Comparison of ENCODE assay signal across 19 cellular contexts in genomic region chr6:85049282-85049681, GRCh38.
A peak's percentile ranks its signal among the peaks of the same experiment; 100 is the strongest.
DNase-seq lines count a peak whose midpoint lies in the region; ATAC-seq and TF ChIP-seq lines count a peak whose summit lies in the region.
"Had no signal": no experiment of that assay in that cellular context is flagged by ENCODE, and none has a peak within 500 bp of the region (broad histone marks: within the 10 kb centered on the region; RNA-seq: fewer than 3 reads in every experiment).

No MANE protein-coding gene starts in this region.

- dilution Hi-C loops in mammary epithelial cell (cut with HindIII; ENCODE audit: low sequenced_read_pairs), result no loop called here

- DNase-seq in MCF 10A (ENCODE audit: unreplicated experiment) (peak; percentile 52), mammary epithelial cell (no peak), dermis blood vessel endothelial cell (peak; percentile 80), fibroblast of the aortic adventitia (ENCODE audit: low read depth) (peak; percentile 27), H4 (ENCODE audit: low spot score) (no peak), NCI-H1105 (lab: John Stamatoyannopoulos, UW) (no peak), H7 (no peak)
- DNase-seq: Calu3; CD4-positive, CD25-positive, alpha-beta regulatory T cell; DMS 273 treated with DMSO at 0.1 percent for 48 hours; DMS79; EL; GOT3; HCEC 1CT; HFFc6 had no signal

- no peak overlapping the region for H3K4me2 ChIP-seq in mammary epithelial cell (ENCODE audit: insufficient read depth, low read depth, low read length)
- H3K4me2 ChIP-seq: BLaER1 treated with 17β-estradiol and CSF1 and Interleukin-3, amounts not matched to agents 10 nM and 100 nM had no signal

- POLR2A ChIA-PET in MCF 10A (lab: Yijun Ruan, JAX), result no interaction called here

- no peaks in the 10 kb centered on the region for H4K20me1 ChIP-seq in mammary epithelial cell (ENCODE audit: insufficient read depth, low read length)
- H4K20me1 ChIP-seq: BLaER1 treated with 17β-estradiol and CSF1 and Interleukin-3, amounts not matched to agents 10 nM and 100 nM had no signal

- 55% methylated on average over 2 of the region's 2 CpGs for WGBS in mammary epithelial cell (ENCODE audit: low coverage, missing lambda C conversion rate)

- intact Hi-C loops in MCF 10A (cut with micrococcal nuclease), result no loop called here
- intact Hi-C loops in mammary epithelial cell (cut with micrococcal nuclease), result no loop called here

- no peaks in the 10 kb centered on the region for H3K79me2 ChIP-seq in mammary epithelial cell (ENCODE audit: insufficient read depth, low read length)

- BruUV-seq in MCF 10A (replicated peaks; lab: Mats Ljungman, UMichigan) (no TSS peak), mammary epithelial cell (replicated peaks; lab: Mats Ljungman, UMichigan) (no TSS peak)

- no peaks in the 10 kb centered on the region for H3K9me3 ChIP-seq in mammary epithelial cell (replicated peaks; ENCODE audit: insufficient read depth, low read length)
- H3K9me3 ChIP-seq: BLaER1 treated with 17β-estradiol and CSF1 and Interleukin-3, amounts not matched to agents 10 nM and 100 nM had no signal

- in situ Hi-C loops in mammary epithelial cell (cut with MboI; ENCODE audit: low sequenced_read_pairs in 2 of 2), result no loop called here

- H3K36me3 Mint-ChIP-seq in MCF 10A (ENCODE audit: insufficient read depth, unreplicated experiment), result no peaks in the 10 kb centered on the region
- H3K36me3 Mint-ChIP-seq: CD4-positive, CD25-positive, alpha-beta regulatory T cell had no signal

- no peaks in the 10 kb centered on the region for H3K9me3 Mint-ChIP-seq in MCF 10A (ENCODE audit: unreplicated experiment)
- H3K9me3 Mint-ChIP-seq: HFFc6 had no signal

- peaks cover 17% of the 10 kb centered on the region for H3K4me1 Mint-ChIP-seq in MCF 10A (ENCODE audit: insufficient read depth, unreplicated experiment)
- H3K4me1 Mint-ChIP-seq: CD4-positive, CD25-positive, alpha-beta regulatory T cell had no signal

- no peaks in the 10 kb centered on the region for H3K27me3 ChIP-seq in mammary epithelial cell (ENCODE audit: insufficient read depth, low read length)
- H3K27me3 ChIP-seq in H7 (ENCODE audit: control insufficient read depth, insufficient read depth, low read length), result no peaks in the 10 kb centered on the region
- H3K27me3 ChIP-seq: BLaER1 treated with 17β-estradiol and CSF1 and Interleukin-3, amounts not matched to agents 10 nM and 100 nM had no signal

- ATAC-seq in GM21825 (IDR thresholded peaks at IDR 0.05; ENCODE audit: unreplicated experiment), result no peak
- ATAC-seq: HepG2 had no signal

- H3K27ac Mint-ChIP-seq in MCF 10A (ENCODE audit: low read depth, unreplicated experiment), result no peak overlapping the region
- H3K27ac Mint-ChIP-seq: CD4-positive, CD25-positive, alpha-beta regulatory T cell; HFFc6 had no signal

- no peaks in the 10 kb centered on the region for H3K4me1 ChIP-seq in mammary epithelial cell (ENCODE audit: insufficient read depth, low read length)
- H3K4me1 ChIP-seq: BLaER1 treated with 17β-estradiol and CSF1 and Interleukin-3, amounts not matched to agents 10 nM and 100 nM had no signal

- TF ChIP-seq CTCF in MCF 10A (IDR thresholded peaks at IDR 0.05; ENCODE audit: unreplicated experiment) (no peak), mammary epithelial cell (conservative IDR thresholded peaks at IDR 0.05 in 1 of 2, IDR thresholded peaks at IDR 0.05 in 1 of 2; ENCODE audit: extremely low read depth in 1 of 2, insufficient read depth in 1 of 2, low read depth in 1 of 2, low read length in 2 of 2) (no peak), fibroblast of the aortic adventitia (IDR thresholded peaks at IDR 0.05; ENCODE audit: insufficient read depth, low read length) (no peak)

- no peak overlapping the region for H3K9ac ChIP-seq in mammary epithelial cell (ENCODE audit: insufficient read depth, low read length)
- H3K9ac ChIP-seq: BLaER1 treated with 17β-estradiol and CSF1 and Interleukin-3, amounts not matched to agents 10 nM and 100 nM had no signal

- CTCF ChIA-PET in MCF 10A (lab: Yijun Ruan, JAX), result no interaction called here
- CTCF ChIA-PET in mammary epithelial cell (lab: Charles Lee; ENCODE audit: low non-redundant PET), result no interaction called here

- H3K27ac ChIP-seq in mammary epithelial cell (ENCODE audit: insufficient read depth, low read depth, low read length), result no peak overlapping the region
- H3K27ac ChIP-seq: 22Rv1; BLaER1 treated with 17β-estradiol and CSF1 and Interleukin-3, amounts not matched to agents 10 nM and 100 nM had no signal

- H3K4me3 Mint-ChIP-seq in MCF 10A (ENCODE audit: unreplicated experiment), result no peak overlapping the region
- H3K4me3 Mint-ChIP-seq: CD4-positive, CD25-positive, alpha-beta regulatory T cell; HFFc6 had no signal

- H3K4me3 ChIP-seq in mammary epithelial cell (replicated peaks in 1 of 3; ENCODE audit: insufficient read depth in 1 of 3, low read depth in 2 of 3, low read length in 3 of 3), result no peak overlapping the region
- no peak overlapping the region for H3K4me3 ChIP-seq in fibroblast of the aortic adventitia (ENCODE audit: low read depth, low read length)
- H3K4me3 ChIP-seq in H7 (ENCODE audit: insufficient read depth, low read depth, low read length), result no peak overlapping the region
- H3K4me3 ChIP-seq: BLaER1 treated with 17β-estradiol and CSF1 and Interleukin-3, amounts not matched to agents 10 nM and 100 nM had no signal

- no peaks in the 10 kb centered on the region for H3K36me3 ChIP-seq in mammary epithelial cell (ENCODE audit: insufficient read depth, low read length)
- no peaks in the 10 kb centered on the region for H3K36me3 ChIP-seq in H7 (replicated peaks; ENCODE audit: control insufficient read depth, insufficient read depth, low read length)
- H3K36me3 ChIP-seq: BLaER1 treated with 17β-estradiol and CSF1 and Interleukin-3, amounts not matched to agents 10 nM and 100 nM had no signal

- H3K27me3 Mint-ChIP-seq in MCF 10A (ENCODE audit: insufficient read depth, unreplicated experiment), result no peaks in the 10 kb centered on the region
- H3K27me3 Mint-ChIP-seq: CD4-positive, CD25-positive, alpha-beta regulatory T cell had no signal

- no peak overlapping the region for H2AFZ ChIP-seq in mammary epithelial cell (ENCODE audit: low read depth, low read length)

Comparison
In these comparisons a context has a peak if more than half of its experiments do, and no peak if none do; other contexts are left out.
1. DNase-seq: peak in MCF 10A (single experiment), dermis blood vessel endothelial cell (single experiment) and fibroblast of the aortic adventitia (single experiment); none in mammary epithelial cell (single experiment), H4 (single experiment), NCI-H1105 (single experiment) and H7 (single experiment).